ENCODE assay signal across 1 cellular context in genomic region chr18:46536215-46536874, GRCh38.
TF ChIP-seq lines count a peak whose summit lies in the region.

No MANE protein-coding gene starts in this region.

TF ChIP-seq in HEK293, 187 proteins besides CTCF, POLR2A, EP300 and RAD21 (continued from another document):
- TF ChIP-seq ZSCAN4 (tag by site-specific recombination; IDR thresholded peaks at IDR 0.05) (no peak), KLF10 (tag by site-specific recombination; IDR thresholded peaks at IDR 0.05) (no peak), GLI2 (tag by site-specific recombination; IDR thresholded peaks at IDR 0.05; ENCODE audit: borderline replicate concordance, low read depth) (no peak), HOXD13 (CRISPR knock-in tag; IDR thresholded peaks at IDR 0.05; ENCODE audit: borderline replicate concordance) (no peak), ZNF571 (tag by site-specific recombination; IDR thresholded peaks at IDR 0.05) (no peak), ZNF776 (tag by site-specific recombination; IDR thresholded peaks at IDR 0.05; ENCODE audit: borderline replicate concordance) (no peak), ELK4 (IDR thresholded peaks at IDR 0.05; ENCODE audit: borderline replicate concordance, low read depth, low read length) (no peak), ZBTB26 (tag by site-specific recombination; optimal IDR thresholded peaks at IDR 0.05) (no peak), ZNF184 (tag by site-specific recombination; IDR thresholded peaks at IDR 0.05) (0 out of 2 replicates have a peak, but pooled peaks have one; percentile 24), ZNF837 (tag by site-specific recombination; IDR thresholded peaks at IDR 0.05) (no peak), PRDM6 (tag by site-specific recombination; IDR thresholded peaks at IDR 0.05) (no peak), ZNF26 (tag by site-specific recombination; IDR thresholded peaks at IDR 0.05) (no peak), ZNF239 (tag by site-specific recombination; IDR thresholded peaks at IDR 0.05) (no peak), ZNF311 (tag by site-specific recombination; IDR thresholded peaks at IDR 0.05; ENCODE audit: borderline replicate concordance) (no peak), ZNF132 (tag by site-specific recombination; IDR thresholded peaks at IDR 0.05; ENCODE audit: borderline replicate concordance) (no peak), SP7 (tag by site-specific recombination; IDR thresholded peaks at IDR 0.05) (peak; percentile 57), ZNF433 (tag by site-specific recombination; IDR thresholded peaks at IDR 0.05; ENCODE audit: low read depth) (no peak), ZBTB21 (tag by site-specific recombination; IDR thresholded peaks at IDR 0.05) (peak; percentile 67), ZNF692 (tag by site-specific recombination; IDR thresholded peaks at IDR 0.05) (no peak), ZNF426 (tag by site-specific recombination; IDR thresholded peaks at IDR 0.05) (no peak), ZNF140 (tag by site-specific recombination; IDR thresholded peaks at IDR 0.05) (no peak), IKZF3 (tag by site-specific recombination; IDR thresholded peaks at IDR 0.05) (no peak), SETDB1 (IDR thresholded peaks at IDR 0.05; ENCODE audit: insufficient read length, low read length) (no peak), ZNF561 (tag by site-specific recombination; IDR thresholded peaks at IDR 0.05; ENCODE audit: borderline replicate concordance) (no peak), ZNF133 (tag by site-specific recombination; IDR thresholded peaks at IDR 0.05) (no peak), EGR2 (tag by site-specific recombination; IDR thresholded peaks at IDR 0.05; ENCODE audit: low read depth) (0 out of 2 replicates have a peak, but pooled peaks have one; percentile 24), ZFP3 (tag by site-specific recombination; IDR thresholded peaks at IDR 0.05; ENCODE audit: low read depth) (no peak), ZNF274 (IDR thresholded peaks at IDR 0.05; ENCODE audit: low read length) (no peak), ZNF274 (tag by site-specific recombination; IDR thresholded peaks at IDR 0.05; ENCODE audit: borderline replicate concordance) (no peak), PRDM2 (tag by site-specific recombination; IDR thresholded peaks at IDR 0.05; ENCODE audit: borderline replicate concordance) (no peak), ZFP41 (tag by site-specific recombination; IDR thresholded peaks at IDR 0.05; ENCODE audit: borderline replicate concordance) (no peak), ZFHX2 (tag by site-specific recombination; conservative IDR thresholded peaks at IDR 0.05) (peak; percentile 16; the same call in 1 of the 2 replicates), ZNF654 (tag by site-specific recombination; IDR thresholded peaks at IDR 0.05; ENCODE audit: low read depth) (no peak), ZNF621 (tag by site-specific recombination; IDR thresholded peaks at IDR 0.05) (no peak)
TF ChIP-seq in HEK293: peak in this region for 9.
